Comparison of ENCODE assay signal across 7 cellular contexts in genomic region chr15:92903588-92903955, GRCh38. TPM values are rescaled to one million over a fixed set of nuclear protein-coding genes. Genes with fewer than 3 reads are reported as not detected.
DNase-seq lines count a peak whose midpoint lies in the region; TF ChIP-seq lines count a peak whose summit lies in the region.

No MANE protein-coding gene starts in this region.

- DNase-seq in HFF-Myc (ENCODE audit: extremely low read depth, low read depth) = no peak
- DNase-seq in glutamatergic neuron = no peak
- no peak for DNase-seq in spleen
- no peak for DNase-seq in stimulated activated CD8-positive, alpha-beta memory T cell treated with anti-CD3 and anti-CD28 coated beads, Interleukin-4, amount 100 ng/mL, for 48 hours
- no peak for DNase-seq in activated CD4-positive, alpha-beta T cell treated with anti-CD3 and anti-CD28 coated beads for 4 hours
- no peak for DNase-seq in SW 1271 (lab: John Stamatoyannopoulos, UW)

- H3K27me3 ChIP-seq in spleen (replicated peaks in 1 of 7) = no peaks in the 10 kb centered on the region

- H3K36me3 Mint-ChIP-seq in glutamatergic neuron (ENCODE audit: unreplicated experiment) = peaks cover 8% of the 10 kb centered on the region

- TF ChIP-seq CTCF in HFF-Myc (IDR thresholded peaks at IDR 0.05; ENCODE audit: low read depth, low read length, missing control alignments) = no peak
- TF ChIP-seq CTCF in VCaP (conservative IDR thresholded peaks at IDR 0.05) = no peak
- TF ChIP-seq CTCF in glutamatergic neuron (IDR thresholded peaks at IDR 0.05; ENCODE audit: partially characterized antibody, unreplicated experiment) = no peak
- no peak for TF ChIP-seq CTCF in spleen (IDR thresholded peaks at IDR 0.05 in 8 of 11, conservative IDR thresholded peaks at IDR 0.05 in 3 of 11)

- H3K9me3 ChIP-seq in spleen = no peaks in the 10 kb centered on the region

- H3K4me3 Mint-ChIP-seq in glutamatergic neuron (ENCODE audit: unreplicated experiment) = peak overlapping the region; percentile 98

- peaks cover 26% of the 10 kb centered on the region for H3K27me3 Mint-ChIP-seq in glutamatergic neuron (ENCODE audit: unreplicated experiment)

- peaks cover 25% of the 10 kb centered on the region for H3K9me3 Mint-ChIP-seq in glutamatergic neuron (ENCODE audit: unreplicated experiment)

- H3K36me3 ChIP-seq in spleen = peaks cover 0 to 12% (median 4%) of the 10 kb centered on the region in 6 donors

- intact Hi-C loops in spleen (cut with DNase I; ENCODE audit: low total_unique reads) = no loop called here

- 3 to 6% (median 4%) methylated on average over 8 of the region's 8 CpGs for WGBS in spleen, 5 donors

- peaks cover 41% of the 10 kb centered on the region for H3K4me1 Mint-ChIP-seq in glutamatergic neuron (ENCODE audit: low read depth, unreplicated experiment)

- H3K27ac Mint-ChIP-seq in glutamatergic neuron (ENCODE audit: unreplicated experiment) = peak overlapping the region; percentile 100

- H3K4me1 ChIP-seq in spleen = peaks cover 37 to 85% (median 71%) of the 10 kb centered on the region in 6 donors

- TF ChIP-seq POLR2A in spleen (IDR thresholded peaks at IDR 0.05) = no peak

- H3K27ac ChIP-seq in VCaP = peak overlapping the region; percentile 96
- H3K27ac ChIP-seq in spleen = peak overlapping the region; percentile 84 to 99 (median 97)

- H3K4me3 ChIP-seq in HFF-Myc (replicated peaks; ENCODE audit: low read depth, low read length) (peak overlapping the region; percentile 67), spleen (peak overlapping the region; percentile 58 to 83 (median 62))

RNA-seq across cellular contexts. Expression of gene CHD2, which starts 3.4 kb away (rescaled TPM):
- total RNA-seq in glutamatergic neuron (ENCODE audit: unreplicated experiment) = 201 TPM
- 100 to 1,000 TPM; 160 to 232 (median 204) TPM for total RNA-seq in spleen
- polyA plus RNA-seq in spleen = 10 to 100 TPM; 37.3 to 44.0 (median 43.2) TPM
